Comparison of ENCODE assay signal across 1 cellular context in genomic region chr5:151015974-151016587, GRCh38.
TF ChIP-seq lines count a peak whose summit lies in the region.

No MANE protein-coding gene starts in this region.

TF ChIP-seq in K562, 482 proteins besides CTCF, POLR2A, EP300 and RAD21 (continued from another document and continues in another):
- TF ChIP-seq ATF3 (IDR thresholded peaks at IDR 0.05) (peak; percentile 38; the same call in 1 of the 2 replicates), ATF3 (CRISPR knock-in tag; conservative IDR thresholded peaks at IDR 0.05) (no peak), ZNF444 (CRISPR knock-in tag; IDR thresholded peaks at IDR 0.05) (no peak), CEBPB (tag; IDR thresholded peaks at IDR 0.05) (peak; percentile 16; the same call in 1 of the 2 replicates), DIDO1 (tag; IDR thresholded peaks at IDR 0.05; ENCODE audit: low read depth) (no peak), NFRKB (IDR thresholded peaks at IDR 0.05; ENCODE audit: low read depth) (peak; percentile 74; the same call in 1 of the 2 replicates), CHD7 (IDR thresholded peaks at IDR 0.05; ENCODE audit: low read depth, low read length) (no peak), MEF2A (IDR thresholded peaks at IDR 0.05; ENCODE audit: control insufficient read depth, low read depth, low read length) (no peak), MLX (CRISPR knock-in tag; conservative IDR thresholded peaks at IDR 0.05) (no peak), HMG20B (CRISPR knock-in tag; IDR thresholded peaks at IDR 0.05) (no peak), E2F8 (IDR thresholded peaks at IDR 0.05; ENCODE audit: low read depth, partially characterized antibody) (no peak), MAZ (CRISPR knock-in tag; conservative IDR thresholded peaks at IDR 0.05 in 1 of 2, IDR thresholded peaks at IDR 0.05 in 1 of 2) (peak in 1 of 2 experiments; percentile 54; a peak in 1 of 4 replicates), ATF6 (CRISPR knock-in tag; IDR thresholded peaks at IDR 0.05) (no peak), GATA2 (CRISPR knock-in tag; IDR thresholded peaks at IDR 0.05) (0 out of 2 replicates have a peak, but pooled peaks have one; percentile 29), PKNOX1 (IDR thresholded peaks at IDR 0.05) (peak; percentile 34; the same call in 1 of the 2 replicates), BRF1 (IDR thresholded peaks at IDR 0.05; ENCODE audit: borderline replicate concordance, extremely low read depth, insufficient read length) (no peak), YY1 (IDR thresholded peaks at IDR 0.05; ENCODE audit: borderline replicate concordance in 1 of 3, control insufficient read depth in 1 of 3, extremely low read depth in 1 of 3, insufficient read depth in 3 of 3, insufficient read length in 1 of 3, insufficient replicate concordance in 2 of 3, low read depth in 1 of 3, low read length in 2 of 3) (peak in 1 of 3 experiments; percentile 58), ZSCAN32 (CRISPR knock-in tag; IDR thresholded peaks at IDR 0.05) (no peak), MECOM (CRISPR knock-in tag; IDR thresholded peaks at IDR 0.05) (no peak), E2F5 (CRISPR knock-in tag; IDR thresholded peaks at IDR 0.05) (no peak), ZKSCAN1 (IDR thresholded peaks at IDR 0.05; ENCODE audit: low read depth, low read length) (no peak; the same call in 1 of the 2 replicates), ILF3 (IDR thresholded peaks at IDR 0.05; ENCODE audit: borderline replicate concordance) (peak; percentile 67; the same call in 1 of the 2 replicates), FOXA3 (CRISPR knock-in tag; conservative IDR thresholded peaks at IDR 0.05 in 1 of 2, IDR thresholded peaks at IDR 0.05 in 1 of 2) (no peak), ZNF232 (CRISPR knock-in tag; IDR thresholded peaks at IDR 0.05) (no peak), SMARCE1 (IDR thresholded peaks at IDR 0.05) (peak; percentile 64; the same call in 1 of the 2 replicates), CBFA2T3 (IDR thresholded peaks at IDR 0.05) (peak; percentile 78), SOX6 (IDR thresholded peaks at IDR 0.05) (peak; percentile 37; the same call in 1 of the 2 replicates), ERF (CRISPR knock-in tag; IDR thresholded peaks at IDR 0.05) (no peak), SMAD3 (CRISPR knock-in tag; conservative IDR thresholded peaks at IDR 0.05) (no peak), BRF2 (IDR thresholded peaks at IDR 0.05; ENCODE audit: borderline replicate concordance, insufficient read depth, insufficient read length) (no peak), MCM7 (IDR thresholded peaks at IDR 0.05) (no peak)
